Comparison of ENCODE assay signal across 10 cellular contexts in genomic region chr2:127569274-127570065, GRCh38. TPM values are rescaled to one million over a fixed set of nuclear protein-coding genes. Genes with fewer than 3 reads are reported as not detected.
DNase-seq lines count a peak whose midpoint lies in the region; ATAC-seq, FAIRE-seq and TF ChIP-seq lines count a peak whose summit lies in the region.
"Had no signal": no experiment of that assay in that cellular context is flagged by ENCODE, and none has a peak within 500 bp of the region (broad histone marks: within the 10 kb centered on the region; RNA-seq: fewer than 3 reads in every experiment).

No MANE protein-coding gene starts in this region.

- ATAC-seq in Right ventricle myocardium inferior (peak; percentile 51), HG02642 (IDR thresholded peaks at IDR 0.05; ENCODE audit: poor library complexity, unreplicated experiment) (no peak), HG03520 (IDR thresholded peaks at IDR 0.05; ENCODE audit: unreplicated experiment) (no peak)

- no peak for TF ChIP-seq EP300 in sigmoid colon (IDR thresholded peaks at IDR 0.05)

- H3K36me3 ChIP-seq in astrocyte (ENCODE audit: insufficient read depth, low read length) = no peaks in the 10 kb centered on the region
- H3K36me3 ChIP-seq in sigmoid colon = no peaks in the 10 kb centered on the region
- no peaks in the 10 kb centered on the region for H3K36me3 ChIP-seq in effector memory CD4-positive, alpha-beta T cell (ENCODE audit: control insufficient read depth, insufficient read depth, low read length)

- DNase-seq in GM04504 (ENCODE audit: low read depth) (peak; percentile 40), astrocyte (ENCODE audit: low read depth) (peak; percentile 76), Right ventricle myocardium inferior (ENCODE audit: missing footprints) (no peak), sigmoid colon (peak; percentile 59), HTR-8/SVneo (ENCODE audit: insufficient read length, low spot score) (no peak)
- DNase-seq in effector memory CD4-positive, alpha-beta T cell = no peak
- DNase-seq: NCI-H510A treated with DMSO at 0.1 percent for 48 hours had no signal

- no peaks in the 10 kb centered on the region for H3K36me3 Mint-ChIP-seq in astrocyte (ENCODE audit: low read depth, unreplicated experiment)

- TF ChIP-seq CTCF in astrocyte (IDR thresholded peaks at IDR 0.05; ENCODE audit: insufficient read depth, low read depth, low read length) = no peak
- no peak for TF ChIP-seq CTCF in sigmoid colon (IDR thresholded peaks at IDR 0.05)

- peak overlapping the region; percentile 14 for H3K4me2 ChIP-seq in astrocyte (ENCODE audit: low read length)

- no peaks in the 10 kb centered on the region for H3K79me2 ChIP-seq in astrocyte (ENCODE audit: insufficient read depth, low read length)

- no peak overlapping the region for H3K27ac ChIP-seq in astrocyte (ENCODE audit: low read depth, low read length)
- H3K27ac ChIP-seq in sigmoid colon = no peak overlapping the region
- H3K27ac ChIP-seq in effector memory CD4-positive, alpha-beta T cell (ENCODE audit: insufficient read depth, low read length, poor library complexity, severe bottlenecking) = no peak overlapping the region

- peaks cover 11% of the 10 kb centered on the region for H3K4me1 Mint-ChIP-seq in astrocyte (ENCODE audit: low read depth, unreplicated experiment)

- H4K20me1 ChIP-seq in astrocyte (ENCODE audit: insufficient read depth, low read length) = no peaks in the 10 kb centered on the region

- no peaks in the 10 kb centered on the region for H3K9me3 ChIP-seq in astrocyte (ENCODE audit: insufficient read depth, low read depth, low read length)
- H3K9me3 ChIP-seq in sigmoid colon = no peaks in the 10 kb centered on the region
- no peaks in the 10 kb centered on the region for H3K9me3 ChIP-seq in effector memory CD4-positive, alpha-beta T cell (ENCODE audit: control insufficient read depth, low read length)

- H3K9ac ChIP-seq in astrocyte (ENCODE audit: low read length) = no peak overlapping the region

- WGBS in sigmoid colon, 2 donors = 85 to 91% methylated on average over 11 of the region's 11 CpGs

- intact Hi-C loops in Right ventricle myocardium inferior (cut with DNase I) = no loop called here
- intact Hi-C loops in sigmoid colon (cut with DNase I) = no loop called here

- H3K27me3 ChIP-seq in astrocyte (ENCODE audit: insufficient read depth, low read length) (no peaks in the 10 kb centered on the region), sigmoid colon (no peaks in the 10 kb centered on the region)
- H3K27me3 ChIP-seq in effector memory CD4-positive, alpha-beta T cell (replicated peaks; ENCODE audit: control insufficient read depth, insufficient read depth, low read length, poor library complexity, severe bottlenecking) = no peaks in the 10 kb centered on the region

- FAIRE-seq in astrocyte (lab: Jason Lieb, UNC) (peak; percentile 50), HTR-8/SVneo (lab: Jason Lieb, UNC) (no peak)

- no peak overlapping the region for H2AFZ ChIP-seq in astrocyte (ENCODE audit: low read depth, low read length)

- no peak for TF ChIP-seq POLR2A in sigmoid colon (IDR thresholded peaks at IDR 0.05)

- no peak overlapping the region for H3K27ac Mint-ChIP-seq in astrocyte (ENCODE audit: unreplicated experiment)

- H3K9me3 Mint-ChIP-seq in astrocyte (ENCODE audit: unreplicated experiment) = no peaks in the 10 kb centered on the region

- no peak overlapping the region for H3K4me3 Mint-ChIP-seq in astrocyte (ENCODE audit: unreplicated experiment)

- H3K4me1 ChIP-seq in astrocyte (ENCODE audit: insufficient read depth, low read length) = peaks cover 17% of the 10 kb centered on the region
- peaks cover 0 to 13% (median 3%) of the 10 kb centered on the region in 4 donors for H3K4me1 ChIP-seq in sigmoid colon
- no peaks in the 10 kb centered on the region for H3K4me1 ChIP-seq in effector memory CD4-positive, alpha-beta T cell (ENCODE audit: control insufficient read depth, insufficient read depth, low read length, poor library complexity, severe bottlenecking)

- H3K27me3 Mint-ChIP-seq in astrocyte (ENCODE audit: low read depth, unreplicated experiment) = peaks cover 30% of the 10 kb centered on the region

- H3K4me3 ChIP-seq in astrocyte (ENCODE audit: insufficient read depth, low read depth, low read length) (no peak overlapping the region), sigmoid colon (no peak overlapping the region)
- no peak overlapping the region for H3K4me3 ChIP-seq in effector memory CD4-positive, alpha-beta T cell (ENCODE audit: insufficient read depth, low read depth, low read length, poor library complexity, severe bottlenecking)
- H3K4me3 ChIP-seq: skin epidermis had no signal

RNA-seq across cellular contexts. Expression of gene MYO7B, which starts 34.0 kb away (rescaled TPM):
- total RNA-seq in astrocyte (0.34 and 0.77 TPM in 2 replicates), Right ventricle myocardium inferior (0.46 TPM), sigmoid colon (1 to 10 TPM in 2 of 4 donors, under 1 TPM in 1, not detected in 1; 0.54 to 3.0 (median 1.4) TPM)
- 100 to 1,000 TPM in 1 of 3 donors, 10 to 100 TPM in 2; 57.6 to 128 (median 67.9) TPM for polyA plus RNA-seq in sigmoid colon

RNA-seq across cellular contexts. Expression of gene IWS1, which starts 43.2 kb away (rescaled TPM):
- total RNA-seq in astrocyte (51.6 and 56.2 TPM in 2 replicates), Right ventricle myocardium inferior (53.0 TPM), sigmoid colon (10 to 100 TPM; 28.1 to 47.9 (median 30.7) TPM)
- 10 to 100 TPM; 28.8 to 32.6 (median 31.2) TPM for polyA plus RNA-seq in sigmoid colon

Comparison
In these comparisons a context has a peak if more than half of its experiments do, and no peak if none do; other contexts are left out.
1. DNase-seq: peak in GM04504 (single experiment), astrocyte (single experiment) and sigmoid colon (single experiment); none in Right ventricle myocardium inferior (single experiment), effector memory CD4-positive, alpha-beta T cell (0 of 3) and HTR-8/SVneo (single experiment).